ENCODE assay signal across 1 cellular context in the genomic region with DNA sequence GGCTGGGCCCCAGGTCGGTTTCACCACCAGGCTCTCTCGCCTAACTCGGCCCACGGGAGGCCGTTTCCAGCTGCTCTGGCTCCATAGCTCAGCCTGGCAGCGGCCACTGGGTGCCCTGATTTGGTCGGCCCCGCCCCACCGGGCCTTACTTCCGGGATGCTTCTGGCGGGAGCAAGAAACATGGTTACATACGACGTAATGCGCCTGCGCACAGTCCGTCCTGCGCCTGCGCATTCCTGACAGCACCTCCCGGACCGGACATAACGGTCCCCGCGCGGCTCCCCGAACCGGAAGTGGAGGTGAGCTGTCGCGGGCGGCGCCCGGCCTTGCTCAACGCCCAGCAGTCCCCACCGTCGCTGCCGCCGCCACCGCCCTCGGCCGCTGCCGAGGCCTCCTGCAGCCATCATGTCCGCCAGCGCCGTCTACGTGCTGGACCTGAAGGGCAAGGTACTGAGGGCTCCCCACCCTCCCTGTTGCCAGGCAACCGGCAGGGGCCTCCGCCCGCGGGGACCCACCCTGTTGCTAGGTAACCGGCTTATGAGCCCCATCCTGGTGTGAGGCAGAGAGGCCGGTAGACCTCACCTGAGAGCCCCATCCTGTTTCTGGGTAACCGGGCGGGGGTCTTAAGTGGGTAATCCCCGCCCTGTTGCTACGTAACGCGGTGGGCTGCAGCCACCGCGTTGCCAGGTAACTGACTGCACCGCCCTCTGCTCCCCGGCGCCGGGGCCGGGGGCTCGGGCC.
TF ChIP-seq lines count a peak whose summit lies in the region.

A gene (plus strand): TSS at position 290 of the 741 bp plus-strand sequence. CDS start 116 bp downstream, at position 406.

TF ChIP-seq in HepG2, 621 proteins besides CTCF, POLR2A, EP300 and RAD21 (continued from another document and continues in another):
- TF ChIP-seq, protein P1, sequence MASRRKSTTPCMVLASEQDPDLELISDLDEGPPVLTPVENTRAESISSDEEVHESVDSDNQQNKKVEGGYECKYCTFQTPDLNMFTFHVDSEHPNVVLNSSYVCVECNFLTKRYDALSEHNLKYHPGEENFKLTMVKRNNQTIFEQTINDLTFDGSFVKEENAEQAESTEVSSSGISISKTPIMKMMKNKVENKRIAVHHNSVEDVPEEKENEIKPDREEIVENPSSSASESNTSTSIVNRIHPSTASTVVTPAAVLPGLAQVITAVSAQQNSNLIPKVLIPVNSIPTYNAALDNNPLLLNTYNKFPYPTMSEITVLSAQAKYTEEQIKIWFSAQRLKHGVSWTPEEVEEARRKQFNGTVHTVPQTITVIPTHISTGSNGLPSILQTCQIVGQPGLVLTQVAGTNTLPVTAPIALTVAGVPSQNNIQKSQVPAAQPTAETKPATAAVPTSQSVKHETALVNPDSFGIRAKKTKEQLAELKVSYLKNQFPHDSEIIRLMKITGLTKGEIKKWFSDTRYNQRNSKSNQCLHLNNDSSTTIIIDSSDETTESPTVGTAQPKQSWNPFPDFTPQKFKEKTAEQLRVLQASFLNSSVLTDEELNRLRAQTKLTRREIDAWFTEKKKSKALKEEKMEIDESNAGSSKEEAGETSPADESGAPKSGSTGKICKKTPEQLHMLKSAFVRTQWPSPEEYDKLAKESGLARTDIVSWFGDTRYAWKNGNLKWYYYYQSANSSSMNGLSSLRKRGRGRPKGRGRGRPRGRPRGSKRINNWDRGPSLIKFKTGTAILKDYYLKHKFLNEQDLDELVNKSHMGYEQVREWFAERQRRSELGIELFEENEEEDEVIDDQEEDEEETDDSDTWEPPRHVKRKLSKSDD (CRISPR knock-in tag; IDR thresholded peaks at IDR 0.05; ENCODE audit: low read depth) = no peak
- TF ChIP-seq BCL6 (CRISPR knock-in tag; IDR thresholded peaks at IDR 0.05) (peak; percentile 35; the same call in 1 of the 2 replicates), HNRNPL (IDR thresholded peaks at IDR 0.05; ENCODE audit: low read depth, low read length) (peak; percentile 76; the same call in 1 of the 2 replicates), NRL (CRISPR knock-in tag; IDR thresholded peaks at IDR 0.05; ENCODE audit: borderline replicate concordance) (peak; percentile 66; the same call in 1 of the 2 replicates), ZNF891 (CRISPR knock-in tag; IDR thresholded peaks at IDR 0.05) (0 out of 2 replicates have a peak, but pooled peaks have one; percentile 59), HDAC2 (CRISPR knock-in tag; IDR thresholded peaks at IDR 0.05) (peak; percentile 75), ZNF136 (CRISPR knock-in tag; IDR thresholded peaks at IDR 0.05; ENCODE audit: low read depth) (0 out of 2 replicates have a peak, but pooled peaks have one; percentile 84), SP5 (CRISPR knock-in tag; IDR thresholded peaks at IDR 0.05; ENCODE audit: borderline replicate concordance, low read depth) (no peak; the same call in 1 of the 2 replicates), ZSCAN20 (CRISPR knock-in tag; IDR thresholded peaks at IDR 0.05; ENCODE audit: borderline replicate concordance) (0 out of 2 replicates have a peak, but pooled peaks have one; percentile 79), ARNTL (CRISPR knock-in tag; IDR thresholded peaks at IDR 0.05) (no peak), FOXJ3 (CRISPR knock-in tag; IDR thresholded peaks at IDR 0.05; ENCODE audit: borderline replicate concordance) (no peak; the same call in 1 of the 2 replicates), NFKB2 (CRISPR knock-in tag; IDR thresholded peaks at IDR 0.05; ENCODE audit: borderline replicate concordance) (peak; percentile 51; the same call in 1 of the 2 replicates), SALL1 (CRISPR knock-in tag; IDR thresholded peaks at IDR 0.05) (peak; percentile 68), TCF12 (IDR thresholded peaks at IDR 0.05) (no peak), TCF12 (CRISPR knock-in tag; IDR thresholded peaks at IDR 0.05) (0 out of 2 replicates have a peak, but pooled peaks have one; percentile 66), PHF21A (CRISPR knock-in tag; IDR thresholded peaks at IDR 0.05) (peak; percentile 91), NR1H2 (CRISPR knock-in tag; IDR thresholded peaks at IDR 0.05; ENCODE audit: borderline replicate concordance, low read depth) (no peak), KAT8 (CRISPR knock-in tag; IDR thresholded peaks at IDR 0.05) (peak; percentile 96), ZNF234 (CRISPR knock-in tag; conservative IDR thresholded peaks at IDR 0.05) (no peak), MED1 (CRISPR knock-in tag; IDR thresholded peaks at IDR 0.05) (peak; percentile 65), ZNF558 (CRISPR knock-in tag; IDR thresholded peaks at IDR 0.05; ENCODE audit: borderline replicate concordance) (no peak; the same call in 1 of the 2 replicates), RFXAP (CRISPR knock-in tag; IDR thresholded peaks at IDR 0.05; ENCODE audit: borderline replicate concordance) (peak; percentile 71; the same call in 1 of the 2 replicates), XBP1 (CRISPR knock-in tag; IDR thresholded peaks at IDR 0.05) (no peak), ASH2L (IDR thresholded peaks at IDR 0.05; ENCODE audit: insufficient read length, low read depth, low read length) (peak; percentile 65), KLF12 (CRISPR knock-in tag; IDR thresholded peaks at IDR 0.05; ENCODE audit: borderline replicate concordance) (peak; percentile 81; the same call in 1 of the 2 replicates), MATR3 (CRISPR knock-in tag; IDR thresholded peaks at IDR 0.05) (no peak), TCF7L2 (IDR thresholded peaks at IDR 0.05; ENCODE audit: low read depth, low read length) (no peak), ZNF547 (CRISPR knock-in tag; IDR thresholded peaks at IDR 0.05) (no peak; the same call in 1 of the 2 replicates), NFE2 (CRISPR knock-in tag; IDR thresholded peaks at IDR 0.05) (no peak), ZNF501 (CRISPR knock-in tag; IDR thresholded peaks at IDR 0.05) (peak; percentile 61), RXRA (CRISPR knock-in tag; IDR thresholded peaks at IDR 0.05) (peak; percentile 70; the same call in 1 of the 2 replicates), HIVEP1 (CRISPR knock-in tag; IDR thresholded peaks at IDR 0.05) (peak; percentile 76; the same call in 1 of the 2 replicates)
- TF ChIP-seq, protein P2, sequence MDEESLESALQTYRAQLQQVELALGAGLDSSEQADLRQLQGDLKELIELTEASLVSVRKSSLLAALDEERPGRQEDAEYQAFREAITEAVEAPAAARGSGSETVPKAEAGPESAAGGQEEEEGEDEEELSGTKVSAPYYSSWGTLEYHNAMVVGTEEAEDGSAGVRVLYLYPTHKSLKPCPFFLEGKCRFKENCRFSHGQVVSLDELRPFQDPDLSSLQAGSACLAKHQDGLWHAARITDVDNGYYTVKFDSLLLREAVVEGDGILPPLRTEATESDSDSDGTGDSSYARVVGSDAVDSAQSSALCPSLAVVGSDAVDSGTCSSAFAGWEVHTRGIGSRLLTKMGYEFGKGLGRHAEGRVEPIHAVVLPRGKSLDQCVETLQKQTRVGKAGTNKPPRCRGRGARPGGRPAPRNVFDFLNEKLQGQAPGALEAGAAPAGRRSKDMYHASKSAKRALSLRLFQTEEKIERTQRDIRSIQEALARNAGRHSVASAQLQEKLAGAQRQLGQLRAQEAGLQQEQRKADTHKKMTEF (CRISPR knock-in tag; IDR thresholded peaks at IDR 0.05) = peak; percentile 69; the same call in 1 of the 2 replicates
- TF ChIP-seq, protein P3, sequence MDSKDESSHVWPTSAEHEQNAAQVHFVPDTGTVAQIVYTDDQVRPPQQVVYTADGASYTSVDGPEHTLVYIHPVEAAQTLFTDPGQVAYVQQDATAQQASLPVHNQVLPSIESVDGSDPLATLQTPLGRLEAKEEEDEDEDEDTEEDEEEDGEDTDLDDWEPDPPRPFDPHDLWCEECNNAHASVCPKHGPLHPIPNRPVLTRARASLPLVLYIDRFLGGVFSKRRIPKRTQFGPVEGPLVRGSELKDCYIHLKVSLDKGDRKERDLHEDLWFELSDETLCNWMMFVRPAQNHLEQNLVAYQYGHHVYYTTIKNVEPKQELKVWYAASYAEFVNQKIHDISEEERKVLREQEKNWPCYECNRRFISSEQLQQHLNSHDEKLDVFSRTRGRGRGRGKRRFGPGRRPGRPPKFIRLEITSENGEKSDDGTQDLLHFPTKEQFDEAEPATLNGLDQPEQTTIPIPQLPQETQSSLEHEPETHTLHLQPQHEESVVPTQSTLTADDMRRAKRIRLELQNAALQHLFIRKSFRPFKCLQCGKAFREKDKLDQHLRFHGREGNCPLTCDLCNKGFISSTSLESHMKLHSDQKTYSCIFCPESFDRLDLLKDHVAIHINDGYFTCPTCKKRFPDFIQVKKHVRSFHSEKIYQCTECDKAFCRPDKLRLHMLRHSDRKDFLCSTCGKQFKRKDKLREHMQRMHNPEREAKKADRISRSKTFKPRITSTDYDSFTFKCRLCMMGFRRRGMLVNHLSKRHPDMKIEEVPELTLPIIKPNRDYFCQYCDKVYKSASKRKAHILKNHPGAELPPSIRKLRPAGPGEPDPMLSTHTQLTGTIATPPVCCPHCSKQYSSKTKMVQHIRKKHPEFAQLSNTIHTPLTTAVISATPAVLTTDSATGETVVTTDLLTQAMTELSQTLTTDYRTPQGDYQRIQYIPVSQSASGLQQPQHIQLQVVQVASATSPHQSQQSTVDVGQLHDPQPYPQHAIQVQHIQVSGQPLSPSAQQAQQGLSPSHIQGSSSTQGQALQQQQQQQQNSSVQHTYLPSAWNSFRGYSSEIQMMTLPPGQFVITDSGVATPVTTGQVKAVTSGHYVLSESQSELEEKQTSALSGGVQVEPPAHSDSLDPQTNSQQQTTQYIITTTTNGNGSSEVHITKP (CRISPR knock-in tag; IDR thresholded peaks at IDR 0.05; ENCODE audit: low read depth) = peak; percentile 21; the same call in 1 of the 2 replicates
- TF ChIP-seq, protein P4, sequence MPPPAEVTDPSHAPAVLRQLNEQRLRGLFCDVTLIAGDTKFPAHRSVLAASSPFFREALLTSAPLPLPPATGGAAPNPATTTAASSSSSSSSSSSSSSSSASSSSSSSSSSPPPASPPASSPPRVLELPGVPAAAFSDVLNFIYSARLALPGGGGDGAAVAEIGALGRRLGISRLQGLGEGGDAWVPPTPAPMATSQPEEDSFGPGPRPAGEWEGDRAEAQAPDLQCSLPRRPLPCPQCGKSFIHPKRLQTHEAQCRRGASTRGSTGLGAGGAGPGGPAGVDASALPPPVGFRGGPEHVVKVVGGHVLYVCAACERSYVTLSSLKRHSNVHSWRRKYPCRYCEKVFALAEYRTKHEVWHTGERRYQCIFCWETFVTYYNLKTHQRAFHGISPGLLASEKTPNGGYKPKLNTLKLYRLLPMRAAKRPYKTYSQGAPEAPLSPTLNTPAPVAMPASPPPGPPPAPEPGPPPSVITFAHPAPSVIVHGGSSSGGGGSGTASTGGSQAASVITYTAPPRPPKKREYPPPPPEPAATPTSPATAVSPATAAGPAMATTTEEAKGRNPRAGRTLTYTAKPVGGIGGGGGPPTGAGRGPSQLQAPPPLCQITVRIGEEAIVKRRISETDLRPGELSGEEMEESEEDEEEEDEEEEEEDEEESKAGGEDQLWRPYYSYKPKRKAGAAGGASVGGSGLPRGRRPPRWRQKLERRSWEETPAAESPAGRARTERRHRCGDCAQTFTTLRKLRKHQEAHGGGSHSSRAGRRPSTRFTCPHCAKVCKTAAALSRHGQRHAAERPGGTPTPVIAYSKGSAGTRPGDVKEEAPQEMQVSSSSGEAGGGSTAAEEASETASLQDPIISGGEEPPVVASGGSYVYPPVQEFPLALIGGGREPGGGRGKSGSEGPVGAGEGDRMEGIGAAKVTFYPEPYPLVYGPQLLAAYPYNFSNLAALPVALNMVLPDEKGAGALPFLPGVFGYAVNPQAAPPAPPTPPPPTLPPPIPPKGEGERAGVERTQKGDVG (CRISPR knock-in tag; IDR thresholded peaks at IDR 0.05; ENCODE audit: borderline replicate concordance) = 0 out of 2 replicates have a peak, but pooled peaks have one; percentile 42
- TF ChIP-seq, protein P5, sequence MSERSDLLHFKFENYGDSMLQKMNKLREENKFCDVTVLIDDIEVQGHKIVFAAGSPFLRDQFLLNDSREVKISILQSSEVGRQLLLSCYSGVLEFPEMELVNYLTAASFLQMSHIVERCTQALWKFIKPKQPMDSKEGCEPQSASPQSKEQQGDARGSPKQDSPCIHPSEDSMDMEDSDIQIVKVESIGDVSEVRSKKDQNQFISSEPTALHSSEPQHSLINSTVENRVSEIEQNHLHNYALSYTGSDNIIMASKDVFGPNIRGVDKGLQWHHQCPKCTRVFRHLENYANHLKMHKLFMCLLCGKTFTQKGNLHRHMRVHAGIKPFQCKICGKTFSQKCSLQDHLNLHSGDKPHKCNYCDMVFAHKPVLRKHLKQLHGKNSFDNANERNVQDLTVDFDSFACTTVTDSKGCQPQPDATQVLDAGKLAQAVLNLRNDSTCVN (CRISPR knock-in tag; IDR thresholded peaks at IDR 0.05; ENCODE audit: borderline replicate concordance) = peak; percentile 47; the same call in 1 of the 2 replicates
- TF ChIP-seq, protein P6, sequence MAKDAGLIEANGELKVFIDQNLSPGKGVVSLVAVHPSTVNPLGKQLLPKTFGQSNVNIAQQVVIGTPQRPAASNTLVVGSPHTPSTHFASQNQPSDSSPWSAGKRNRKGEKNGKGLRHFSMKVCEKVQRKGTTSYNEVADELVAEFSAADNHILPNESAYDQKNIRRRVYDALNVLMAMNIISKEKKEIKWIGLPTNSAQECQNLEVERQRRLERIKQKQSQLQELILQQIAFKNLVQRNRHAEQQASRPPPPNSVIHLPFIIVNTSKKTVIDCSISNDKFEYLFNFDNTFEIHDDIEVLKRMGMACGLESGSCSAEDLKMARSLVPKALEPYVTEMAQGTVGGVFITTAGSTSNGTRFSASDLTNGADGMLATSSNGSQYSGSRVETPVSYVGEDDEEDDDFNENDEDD (CRISPR knock-in tag; IDR thresholded peaks at IDR 0.05; ENCODE audit: borderline replicate concordance) = peak; percentile 92; the same call in 1 of the 2 replicates
- TF ChIP-seq, protein P7, sequence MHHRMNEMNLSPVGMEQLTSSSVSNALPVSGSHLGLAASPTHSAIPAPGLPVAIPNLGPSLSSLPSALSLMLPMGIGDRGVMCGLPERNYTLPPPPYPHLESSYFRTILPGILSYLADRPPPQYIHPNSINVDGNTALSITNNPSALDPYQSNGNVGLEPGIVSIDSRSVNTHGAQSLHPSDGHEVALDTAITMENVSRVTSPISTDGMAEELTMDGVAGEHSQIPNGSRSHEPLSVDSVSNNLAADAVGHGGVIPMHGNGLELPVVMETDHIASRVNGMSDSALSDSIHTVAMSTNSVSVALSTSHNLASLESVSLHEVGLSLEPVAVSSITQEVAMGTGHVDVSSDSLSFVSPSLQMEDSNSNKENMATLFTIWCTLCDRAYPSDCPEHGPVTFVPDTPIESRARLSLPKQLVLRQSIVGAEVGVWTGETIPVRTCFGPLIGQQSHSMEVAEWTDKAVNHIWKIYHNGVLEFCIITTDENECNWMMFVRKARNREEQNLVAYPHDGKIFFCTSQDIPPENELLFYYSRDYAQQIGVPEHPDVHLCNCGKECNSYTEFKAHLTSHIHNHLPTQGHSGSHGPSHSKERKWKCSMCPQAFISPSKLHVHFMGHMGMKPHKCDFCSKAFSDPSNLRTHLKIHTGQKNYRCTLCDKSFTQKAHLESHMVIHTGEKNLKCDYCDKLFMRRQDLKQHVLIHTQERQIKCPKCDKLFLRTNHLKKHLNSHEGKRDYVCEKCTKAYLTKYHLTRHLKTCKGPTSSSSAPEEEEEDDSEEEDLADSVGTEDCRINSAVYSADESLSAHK (CRISPR knock-in tag; IDR thresholded peaks at IDR 0.05; ENCODE audit: borderline replicate concordance) = no peak
- TF ChIP-seq, protein P8, sequence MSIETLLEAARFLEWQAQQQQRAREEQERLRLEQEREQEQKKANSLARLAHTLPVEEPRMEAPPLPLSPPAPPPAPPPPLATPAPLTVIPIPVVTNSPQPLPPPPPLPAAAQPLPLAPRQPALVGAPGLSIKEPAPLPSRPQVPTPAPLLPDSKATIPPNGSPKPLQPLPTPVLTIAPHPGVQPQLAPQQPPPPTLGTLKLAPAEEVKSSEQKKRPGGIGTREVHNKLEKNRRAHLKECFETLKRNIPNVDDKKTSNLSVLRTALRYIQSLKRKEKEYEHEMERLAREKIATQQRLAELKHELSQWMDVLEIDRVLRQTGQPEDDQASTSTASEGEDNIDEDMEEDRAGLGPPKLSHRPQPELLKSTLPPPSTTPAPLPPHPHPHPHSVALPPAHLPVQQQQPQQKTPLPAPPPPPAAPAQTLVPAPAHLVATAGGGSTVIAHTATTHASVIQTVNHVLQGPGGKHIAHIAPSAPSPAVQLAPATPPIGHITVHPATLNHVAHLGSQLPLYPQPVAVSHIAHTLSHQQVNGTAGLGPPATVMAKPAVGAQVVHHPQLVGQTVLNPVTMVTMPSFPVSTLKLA (IDR thresholded peaks at IDR 0.05) = peak; percentile 42
